ENCODE assay signal across 8 cellular contexts in genomic region chr18:79856119-79857080, GRCh38. TPM values are rescaled to one million over a fixed set of nuclear protein-coding genes. Genes with fewer than 3 reads are reported as not detected.
DNase-seq lines count a peak whose midpoint lies in the region; ATAC-seq and TF ChIP-seq lines count a peak whose summit lies in the region.

No MANE protein-coding gene starts in this region.

- DNase-seq in NCI-H82 (lab: John Stamatoyannopoulos, UW): peak; percentile 93
- DNase-seq in fibroblast of gingiva (ENCODE audit: low read depth): peak; percentile 22
- DNase-seq in activated T-helper 2 cell treated with anti-CD3 and anti-CD28 coated beads, Interferon-gamma antibody, Interleukin-2, Interleukin-4, amounts not matched to agents 10 μg/mL and 5 μg/mL and 100 μg/mL, durations not matched to agents 14 hours and 24 hours and 36 hours (ENCODE audit: low spot score): no peak
- no peak for DNase-seq in nucleus accumbens (lab: John Stamatoyannopoulos, UW)

- no peaks in the 10 kb centered on the region for H3K27me3 ChIP-seq in DOHH2 (ENCODE audit: control insufficient read depth, low read length)

- H3F3A ChIP-seq in DOHH2 (ENCODE audit: control insufficient read depth, insufficient read depth): peaks cover 5% of the 10 kb centered on the region

- TF ChIP-seq CTCF in DOHH2 (IDR thresholded peaks at IDR 0.05; ENCODE audit: low read depth, low read length, poor library complexity, severe bottlenecking): no peak

- no peaks in the 10 kb centered on the region for H3K9me2 ChIP-seq in DOHH2 (replicated peaks; ENCODE audit: control insufficient read depth, low read length)

- ATAC-seq in GM21576 (IDR thresholded peaks at IDR 0.05; ENCODE audit: unreplicated experiment): peak; percentile 54
- ATAC-seq in stimulated activated memory B cell treated with anti-CD40 and anti-IgM and Interleukin-4, amounts not matched to agents 10 μg/mL and 1 μg/mL and 100 μg/mL, for 72 hours: peak; percentile 74
- no peak for ATAC-seq in GM19463 (IDR thresholded peaks at IDR 0.05; ENCODE audit: unreplicated experiment)

- H3K36me3 ChIP-seq in DOHH2 (ENCODE audit: control insufficient read depth, low read length): no peaks in the 10 kb centered on the region

- peak overlapping the region; percentile 20 for H3K27ac Mint-ChIP-seq in stimulated activated memory B cell treated with anti-CD40 and anti-IgM and Interleukin-4, amounts not matched to agents 10 μg/mL and 1 μg/mL and 100 μg/mL, for 72 hours
- H3K27ac Mint-ChIP-seq in activated T-helper 2 cell treated with anti-CD3 and anti-CD28 coated beads, Interferon-gamma antibody, Interleukin-2, Interleukin-4, amounts not matched to agents 10 μg/mL and 5 μg/mL and 100 μg/mL, durations not matched to agents 14 hours and 24 hours and 36 hours: no peak overlapping the region

- H3K9me3 ChIP-seq in DOHH2 (ENCODE audit: control insufficient read depth, insufficient read depth, low read length): no peaks in the 10 kb centered on the region

- peak overlapping the region; percentile 33; the same call in 1 of the 2 replicates for H3K4me2 ChIP-seq in DOHH2 (ENCODE audit: low read length)

- H4K20me1 ChIP-seq in DOHH2 (ENCODE audit: control insufficient read depth, insufficient read depth, low read depth, low read length): no peaks in the 10 kb centered on the region

- H3K27me3 Mint-ChIP-seq in stimulated activated memory B cell treated with anti-CD40 and anti-IgM and Interleukin-4, amounts not matched to agents 10 μg/mL and 1 μg/mL and 100 μg/mL, for 72 hours: peaks cover 31% of the 10 kb centered on the region
- peaks cover 1% of the 10 kb centered on the region for H3K27me3 Mint-ChIP-seq in activated T-helper 2 cell treated with anti-CD3 and anti-CD28 coated beads, Interferon-gamma antibody, Interleukin-2, Interleukin-4, amounts not matched to agents 10 μg/mL and 5 μg/mL and 100 μg/mL, durations not matched to agents 14 hours and 24 hours and 36 hours (ENCODE audit: low read depth)

- H3K36me3 Mint-ChIP-seq in stimulated activated memory B cell treated with anti-CD40 and anti-IgM and Interleukin-4, amounts not matched to agents 10 μg/mL and 1 μg/mL and 100 μg/mL, for 72 hours: no peaks in the 10 kb centered on the region
- H3K36me3 Mint-ChIP-seq in activated T-helper 2 cell treated with anti-CD3 and anti-CD28 coated beads, Interferon-gamma antibody, Interleukin-2, Interleukin-4, amounts not matched to agents 10 μg/mL and 5 μg/mL and 100 μg/mL, durations not matched to agents 14 hours and 24 hours and 36 hours (ENCODE audit: low read depth): no peaks in the 10 kb centered on the region

- H3K27ac ChIP-seq in DOHH2 (ENCODE audit: low read depth, low read length): no peak overlapping the region

- peaks cover 20% of the 10 kb centered on the region for H3K4me1 ChIP-seq in DOHH2 (ENCODE audit: control insufficient read depth, low read length)

- H3K9me3 Mint-ChIP-seq in stimulated activated memory B cell treated with anti-CD40 and anti-IgM and Interleukin-4, amounts not matched to agents 10 μg/mL and 1 μg/mL and 100 μg/mL, for 72 hours: peaks cover 8% of the 10 kb centered on the region
- H3K9me3 Mint-ChIP-seq in activated T-helper 2 cell treated with anti-CD3 and anti-CD28 coated beads, Interferon-gamma antibody, Interleukin-2, Interleukin-4, amounts not matched to agents 10 μg/mL and 5 μg/mL and 100 μg/mL, durations not matched to agents 14 hours and 24 hours and 36 hours: peaks cover under 1% of the 10 kb centered on the region

- peak overlapping the region; percentile 34 for H3K4me3 Mint-ChIP-seq in stimulated activated memory B cell treated with anti-CD40 and anti-IgM and Interleukin-4, amounts not matched to agents 10 μg/mL and 1 μg/mL and 100 μg/mL, for 72 hours
- H3K4me3 Mint-ChIP-seq in activated T-helper 2 cell treated with anti-CD3 and anti-CD28 coated beads, Interferon-gamma antibody, Interleukin-2, Interleukin-4, amounts not matched to agents 10 μg/mL and 5 μg/mL and 100 μg/mL, durations not matched to agents 14 hours and 24 hours and 36 hours (ENCODE audit: low read depth): no peak overlapping the region

- no peak overlapping the region for H3K4me3 ChIP-seq in DOHH2 (ENCODE audit: low read length)

- intact Hi-C loops in activated T-helper 2 cell treated with anti-CD3 and anti-CD28 coated beads, Interferon-gamma antibody, Interleukin-2, Interleukin-4, amounts not matched to agents 10 μg/mL and 5 μg/mL and 100 μg/mL, durations not matched to agents 14 hours and 24 hours and 36 hours (cut with micrococcal nuclease): no loop called here

- no peaks in the 10 kb centered on the region for H3K79me2 ChIP-seq in DOHH2 (ENCODE audit: control insufficient read depth, low read length)

- H3K4me1 Mint-ChIP-seq in stimulated activated memory B cell treated with anti-CD40 and anti-IgM and Interleukin-4, amounts not matched to agents 10 μg/mL and 1 μg/mL and 100 μg/mL, for 72 hours: peaks cover 31% of the 10 kb centered on the region
- H3K4me1 Mint-ChIP-seq in activated T-helper 2 cell treated with anti-CD3 and anti-CD28 coated beads, Interferon-gamma antibody, Interleukin-2, Interleukin-4, amounts not matched to agents 10 μg/mL and 5 μg/mL and 100 μg/mL, durations not matched to agents 14 hours and 24 hours and 36 hours (ENCODE audit: low read depth): no peaks in the 10 kb centered on the region

RNA-seq across cellular contexts. Expression of gene KCNG2, which starts 58.7 kb away (rescaled TPM):
- not detected in 2 replicates for total RNA-seq in activated T-helper 2 cell treated with anti-CD3 and anti-CD28 coated beads, Interferon-gamma antibody, Interleukin-2, Interleukin-4, amounts not matched to agents 10 μg/mL and 5 μg/mL and 100 μg/mL, durations not matched to agents 14 hours and 24 hours and 36 hours

Comparison
In these comparisons a context has a peak if more than half of its experiments do, and no peak if none do; other contexts are left out.
1. DNase-seq: peak in NCI-H82 (single experiment) and fibroblast of gingiva (single experiment); none in activated T-helper 2 cell treated with anti-CD3 and anti-CD28 coated beads, Interferon-gamma antibody, Interleukin-2, Interleukin-4, amounts not matched to agents 10 μg/mL and 5 μg/mL and 100 μg/mL, durations not matched to agents 14 hours and 24 hours and 36 hours (single experiment) and nucleus accumbens (0 of 56).